1 cellular context compared by ENCODE assay signal in the genomic region with DNA sequence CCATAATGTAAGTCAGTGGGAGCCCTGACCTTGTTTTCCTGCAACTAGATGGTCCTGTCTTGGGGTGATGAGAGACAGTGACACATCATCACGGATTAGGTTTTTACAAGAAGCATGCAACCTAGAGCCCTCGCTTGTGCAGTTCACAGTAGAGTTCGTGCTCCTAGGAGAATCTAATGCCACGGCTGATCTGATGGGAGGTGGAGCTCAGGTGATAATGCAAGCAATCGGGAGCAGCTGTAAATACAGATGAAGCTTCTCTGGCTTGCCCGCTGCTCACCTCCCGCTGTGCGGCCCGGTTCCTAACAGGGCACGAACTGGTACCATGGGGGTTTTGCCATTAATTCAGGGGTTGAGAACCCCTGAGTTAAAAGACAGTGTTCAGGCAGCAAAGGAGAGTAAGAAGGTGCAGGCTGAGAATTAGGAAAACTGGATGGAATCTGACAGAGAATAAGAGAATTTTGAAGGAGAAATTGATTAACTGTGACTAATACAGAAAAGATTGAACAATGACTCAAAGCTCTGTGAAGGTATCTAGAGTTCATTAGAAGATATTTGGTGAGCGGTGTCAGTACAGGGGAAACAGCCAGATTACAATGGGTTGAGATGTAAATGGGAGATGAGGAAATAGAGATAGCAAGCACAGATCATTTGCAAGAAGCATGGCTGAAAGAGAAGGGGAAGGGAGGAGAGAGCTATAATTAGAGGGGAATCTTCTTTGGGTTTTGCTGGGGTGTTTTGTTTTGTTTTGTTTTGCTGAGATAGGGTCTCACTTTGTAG.
TF ChIP-seq lines count a peak whose summit lies in the region.

No MANE protein-coding gene starts in this region.

TF ChIP-seq in IMR-90, 13 proteins besides CTCF, POLR2A, EP300 and RAD21:
- TF ChIP-seq, protein P1, sequence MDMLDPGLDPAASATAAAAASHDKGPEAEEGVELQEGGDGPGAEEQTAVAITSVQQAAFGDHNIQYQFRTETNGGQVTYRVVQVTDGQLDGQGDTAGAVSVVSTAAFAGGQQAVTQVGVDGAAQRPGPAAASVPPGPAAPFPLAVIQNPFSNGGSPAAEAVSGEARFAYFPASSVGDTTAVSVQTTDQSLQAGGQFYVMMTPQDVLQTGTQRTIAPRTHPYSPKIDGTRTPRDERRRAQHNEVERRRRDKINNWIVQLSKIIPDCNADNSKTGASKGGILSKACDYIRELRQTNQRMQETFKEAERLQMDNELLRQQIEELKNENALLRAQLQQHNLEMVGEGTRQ (IDR thresholded peaks at IDR 0.05; ENCODE audit: low read depth, low read length) = no peak
- TF ChIP-seq RFX5 (IDR thresholded peaks at IDR 0.05; ENCODE audit: low read depth, low read length) = no peak
- TF ChIP-seq, protein P2, sequence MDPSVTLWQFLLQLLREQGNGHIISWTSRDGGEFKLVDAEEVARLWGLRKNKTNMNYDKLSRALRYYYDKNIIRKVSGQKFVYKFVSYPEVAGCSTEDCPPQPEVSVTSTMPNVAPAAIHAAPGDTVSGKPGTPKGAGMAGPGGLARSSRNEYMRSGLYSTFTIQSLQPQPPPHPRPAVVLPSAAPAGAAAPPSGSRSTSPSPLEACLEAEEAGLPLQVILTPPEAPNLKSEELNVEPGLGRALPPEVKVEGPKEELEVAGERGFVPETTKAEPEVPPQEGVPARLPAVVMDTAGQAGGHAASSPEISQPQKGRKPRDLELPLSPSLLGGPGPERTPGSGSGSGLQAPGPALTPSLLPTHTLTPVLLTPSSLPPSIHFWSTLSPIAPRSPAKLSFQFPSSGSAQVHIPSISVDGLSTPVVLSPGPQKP (IDR thresholded peaks at IDR 0.05; ENCODE audit: borderline replicate concordance, low read depth, low read length) = no peak
- TF ChIP-seq CEBPB (IDR thresholded peaks at IDR 0.05; ENCODE audit: low read depth, low read length) = no peak
- TF ChIP-seq MAZ (IDR thresholded peaks at IDR 0.05; ENCODE audit: borderline replicate concordance, low read depth, low read length) = no peak
- TF ChIP-seq SMC3 (IDR thresholded peaks at IDR 0.05; ENCODE audit: low read depth, low read length) = no peak
- no peak for TF ChIP-seq CHD1 (IDR thresholded peaks at IDR 0.05; ENCODE audit: low read depth, low read length)
- no peak for TF ChIP-seq FOS (IDR thresholded peaks at IDR 0.05; ENCODE audit: low read depth, low read length)
- TF ChIP-seq NFE2L2 (IDR thresholded peaks at IDR 0.05; ENCODE audit: low read depth, low read length) = no peak
- no peak for TF ChIP-seq BHLHE40 (IDR thresholded peaks at IDR 0.05; ENCODE audit: low read depth, low read length)
- TF ChIP-seq MAFK (IDR thresholded peaks at IDR 0.05; ENCODE audit: low read depth, low read length) = no peak
- no peak for TF ChIP-seq RCOR1 (IDR thresholded peaks at IDR 0.05; ENCODE audit: insufficient replicate concordance, low read length)
